Comparison of ENCODE assay signal across 8 cellular contexts in the genomic region with DNA sequence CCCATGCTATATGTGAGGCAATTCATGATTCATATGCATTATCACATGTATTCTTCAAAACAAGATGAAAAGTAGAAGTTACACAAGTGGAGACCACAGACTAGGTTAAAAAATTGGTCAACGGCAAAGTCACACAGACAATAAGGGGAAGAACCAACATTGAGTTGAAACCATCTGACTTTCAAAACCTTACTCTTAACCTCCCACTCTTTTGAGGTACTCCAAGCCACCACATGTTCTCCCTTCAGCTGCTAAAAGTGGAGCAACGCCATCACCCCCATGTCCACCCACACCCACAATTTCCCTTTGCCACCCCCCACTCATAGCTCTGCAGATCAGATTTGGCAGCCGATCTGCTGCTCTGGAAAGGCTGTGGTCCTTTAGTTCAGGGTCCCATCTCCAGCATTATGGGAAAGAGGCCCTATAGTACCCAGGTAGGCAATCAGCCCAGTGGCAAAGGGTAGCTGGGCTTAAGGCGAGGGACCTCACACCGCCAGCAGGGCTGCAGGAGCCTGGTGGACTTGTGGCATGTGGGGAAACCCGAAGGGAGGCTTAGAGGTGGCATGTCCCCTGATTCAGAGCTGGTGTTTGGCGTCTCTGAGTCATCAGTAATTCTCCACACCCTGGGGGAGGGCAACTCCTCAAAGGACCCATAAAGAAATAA. TPM values are rescaled to one million over a fixed set of nuclear protein-coding genes. Genes with fewer than 3 reads are reported as not detected.
DNase-seq lines count a peak whose midpoint lies in the region; ATAC-seq and TF ChIP-seq lines count a peak whose summit lies in the region.

No MANE protein-coding gene starts in this region.

- ATAC-seq in GM21515 (IDR thresholded peaks at IDR 0.05; ENCODE audit: unreplicated experiment) = peak; percentile 97
- ATAC-seq in HG03571 (IDR thresholded peaks at IDR 0.05; ENCODE audit: unreplicated experiment) = peak; percentile 87
- ATAC-seq in activated naive CD8-positive, alpha-beta T cell treated with anti-CD3 and anti-CD28 coated beads, Interleukin-2, amount 50 U/mL, for 24 hours = peak; percentile 81

- in situ Hi-C loops in GM13977 (cut with MboI; ENCODE audit: low pct_unique_long_range_greater_than_20kb, low sequenced_read_pairs, unreplicated experiment) = no loop called here

- H3K4me1 Mint-ChIP-seq in activated naive CD8-positive, alpha-beta T cell treated with anti-CD3 and anti-CD28 coated beads, Interleukin-2, amount 50 U/mL, for 24 hours = peaks cover 26% of the 10 kb centered on the region

- H3K36me3 ChIP-seq in WERI-Rb-1 = no peaks in the 10 kb centered on the region

- H3K36me3 Mint-ChIP-seq in activated naive CD8-positive, alpha-beta T cell treated with anti-CD3 and anti-CD28 coated beads, Interleukin-2, amount 50 U/mL, for 24 hours (ENCODE audit: low read depth) = no peaks in the 10 kb centered on the region

- H3K27me3 Mint-ChIP-seq in activated naive CD8-positive, alpha-beta T cell treated with anti-CD3 and anti-CD28 coated beads, Interleukin-2, amount 50 U/mL, for 24 hours = no peaks in the 10 kb centered on the region

- H3K4me3 Mint-ChIP-seq in activated naive CD8-positive, alpha-beta T cell treated with anti-CD3 and anti-CD28 coated beads, Interleukin-2, amount 50 U/mL, for 24 hours = peak overlapping the region; percentile 37

- peak; percentile 39 for DNase-seq in GM13977 (ENCODE audit: low spot score)
- peak; percentile 44 for DNase-seq in activated naive CD8-positive, alpha-beta T cell treated with anti-CD3 and anti-CD28 coated beads, Interleukin-2, amount 50 U/mL, for 24 hours
- DNase-seq in C1 segment of cervical spinal cord (lab: John Stamatoyannopoulos, UW) = no peak
- DNase-seq in occipital lobe (lab: John Stamatoyannopoulos, UW) = no peak
- no peak for DNase-seq in NCI-H1105 (lab: John Stamatoyannopoulos, UW)
- DNase-seq in WERI-Rb-1 = no peak

- H3K4me3 ChIP-seq in WERI-Rb-1 (ENCODE audit: low read depth, low read length) = no peak overlapping the region

- H3K27ac ChIP-seq in WERI-Rb-1 = no peak overlapping the region

- TF ChIP-seq CTCF in GM13977 (IDR thresholded peaks at IDR 0.05; ENCODE audit: extremely low read depth, insufficient read depth, missing control alignments) = no peak
- TF ChIP-seq CTCF in WERI-Rb-1 (IDR thresholded peaks at IDR 0.05; ENCODE audit: low read depth, low read length) = no peak

- no peaks in the 10 kb centered on the region for H3K9me3 Mint-ChIP-seq in activated naive CD8-positive, alpha-beta T cell treated with anti-CD3 and anti-CD28 coated beads, Interleukin-2, amount 50 U/mL, for 24 hours

- H3K9me3 ChIP-seq in WERI-Rb-1 (ENCODE audit: severe bottlenecking) = no peaks in the 10 kb centered on the region

- peaks cover 4% of the 10 kb centered on the region for H3K27me3 ChIP-seq in WERI-Rb-1 (ENCODE audit: insufficient read depth, low read depth, severe bottlenecking)

- peak overlapping the region; percentile 85 for H3K27ac Mint-ChIP-seq in activated naive CD8-positive, alpha-beta T cell treated with anti-CD3 and anti-CD28 coated beads, Interleukin-2, amount 50 U/mL, for 24 hours

RNA-seq across cellular contexts. Expression of a gene that starts 33.5 kb away (rescaled TPM):
- 16.4 TPM for total RNA-seq in occipital lobe

Comparison
In these comparisons a context has a peak if more than half of its experiments do, and no peak if none do; other contexts are left out.
1. DNase-seq: peak in GM13977 (single experiment) and activated naive CD8-positive, alpha-beta T cell treated with anti-CD3 and anti-CD28 coated beads, Interleukin-2, amount 50 U/mL, for 24 hours (single experiment); none in C1 segment of cervical spinal cord (0 of 14), occipital lobe (single experiment), NCI-H1105 (single experiment) and WERI-Rb-1 (single experiment).
2. Peak in every context shown above with its lines, with median percentiles within 50 percentile points of each other: ATAC-seq.